ENCODE assay signal across 8 cellular contexts in the genomic region with DNA sequence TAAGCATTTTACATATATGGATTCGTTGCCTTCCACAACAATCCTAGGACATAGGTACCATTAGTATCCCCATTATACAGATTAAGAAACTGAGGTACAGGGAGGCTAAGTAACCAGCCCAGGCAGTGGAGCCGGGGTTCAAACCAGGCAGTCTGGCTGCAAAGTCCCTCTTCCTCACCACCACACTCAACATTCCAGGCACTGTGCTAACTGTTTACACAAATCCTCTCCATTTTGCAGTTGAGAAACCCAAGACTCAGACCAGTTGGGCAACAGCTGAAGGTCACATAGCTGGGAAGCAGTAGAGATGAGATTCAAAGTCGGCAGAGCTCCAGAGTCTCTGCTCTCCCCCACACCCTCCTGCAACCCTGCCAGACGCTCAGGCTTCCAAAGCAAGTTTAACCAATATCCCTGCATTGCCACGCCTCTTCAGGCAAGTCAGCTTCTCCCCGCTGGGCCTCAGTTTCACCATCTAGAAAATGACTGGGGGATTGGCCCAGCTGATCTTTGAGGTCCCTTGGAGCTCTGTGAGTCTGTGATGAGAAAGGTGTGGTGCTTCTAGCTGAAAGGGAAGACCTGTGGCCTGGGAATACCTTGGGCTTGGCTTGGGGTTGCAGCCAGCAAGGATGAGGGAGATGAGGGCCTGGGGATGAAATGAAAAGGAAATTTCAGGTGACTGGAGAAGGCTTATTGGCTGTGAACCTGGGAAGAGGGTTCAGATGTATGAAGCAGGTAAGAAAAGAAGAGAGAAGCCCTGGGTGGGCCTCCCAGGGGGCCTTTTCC.
A peak's percentile ranks its signal among the peaks of the same experiment; 100 is the strongest.
DNase-seq lines count a peak whose midpoint lies in the region; ATAC-seq lines count a peak whose summit lies in the region.

No MANE protein-coding gene starts in this region.

- no peaks in the 10 kb centered on the region for H3K9me3 Mint-ChIP-seq in activated naive CD8-positive, alpha-beta T cell (ENCODE audit: low read depth)

- H3K36me3 Mint-ChIP-seq in activated naive CD8-positive, alpha-beta T cell, result peaks cover 21% of the 10 kb centered on the region

- H3K4me1 Mint-ChIP-seq in activated naive CD8-positive, alpha-beta T cell (ENCODE audit: low read depth), result peaks cover 97% of the 10 kb centered on the region

- H3K27me3 Mint-ChIP-seq in activated naive CD8-positive, alpha-beta T cell, result no peaks in the 10 kb centered on the region

- peak; percentile 50 for DNase-seq in NCI-H510A treated with DMSO at 0.1 percent for 48 hours (lab: John Stamatoyannopoulos, UW)
- DNase-seq in NCI-H510A (lab: John Stamatoyannopoulos, UW), result no peak
- peak; percentile 100 for DNase-seq in iris pigment epithelial cell (ENCODE audit: low read depth)
- peak; percentile 100 for DNase-seq in stromal cell of bone marrow (ENCODE audit: low read depth)
- no peak for DNase-seq in NCI-H524 treated with DMSO at 0.1 percent for 48 hours (lab: John Stamatoyannopoulos, UW)
- no peak for DNase-seq in NCI-H446 treated with DMSO at 0.1 percent for 48 hours (lab: John Stamatoyannopoulos, UW)

- H3K4me3 Mint-ChIP-seq in activated naive CD8-positive, alpha-beta T cell, result no peak overlapping the region

- ATAC-seq in HG02642 (IDR thresholded peaks at IDR 0.05; ENCODE audit: poor library complexity, unreplicated experiment), result no peak

- H3K27ac Mint-ChIP-seq in activated naive CD8-positive, alpha-beta T cell, result peak overlapping the region; percentile 80

Comparison
In these comparisons a context has a peak if more than half of its experiments do, and no peak if none do; other contexts are left out.
1. DNase-seq: peak in NCI-H510A treated with DMSO at 0.1 percent for 48 hours (single experiment), iris pigment epithelial cell (single experiment) and stromal cell of bone marrow (single experiment); none in NCI-H510A (single experiment), NCI-H524 treated with DMSO at 0.1 percent for 48 hours (single experiment) and NCI-H446 treated with DMSO at 0.1 percent for 48 hours (single experiment).